In genomic region chr17:50542795-50543774, GRCh38 we compare ENCODE assay signal across 9 cellular contexts. TPM values are rescaled to one million over a fixed set of nuclear protein-coding genes. Genes with fewer than 3 reads are reported as not detected.
DNase-seq lines count a peak whose midpoint lies in the region; ATAC-seq and TF ChIP-seq lines count a peak whose summit lies in the region.
"Had no signal": no experiment of that assay in that cellular context is flagged by ENCODE, and none has a peak within 500 bp of the region (broad histone marks: within the 10 kb centered on the region; RNA-seq: fewer than 3 reads in every experiment).

No MANE protein-coding gene starts in this region.

- H3K27me3 ChIP-seq in transverse colon, result no peaks in the 10 kb centered on the region

- no peak for TF ChIP-seq POLR2A in transverse colon (IDR thresholded peaks at IDR 0.05)

- peaks cover 30% of the 10 kb centered on the region for H3K4me1 Mint-ChIP-seq in activated naive CD4-positive, alpha-beta T cell treated with anti-CD3 and anti-CD28 coated beads, Interleukin-2, amount 10 ng/mL, durations not matched to agents 7 days and 5 days
- peaks cover 16% of the 10 kb centered on the region for H3K4me1 Mint-ChIP-seq in activated CD4-positive, alpha-beta memory T cell treated with anti-CD3 and anti-CD28 coated beads for 36 hours (ENCODE audit: low read depth)
- peaks cover 18 to 22% of the 10 kb centered on the region in 2 donors for H3K4me1 Mint-ChIP-seq in immature natural killer cell

- peaks cover 42% of the 10 kb centered on the region for H3K27me3 Mint-ChIP-seq in activated naive CD4-positive, alpha-beta T cell treated with anti-CD3 and anti-CD28 coated beads, Interleukin-2, amount 10 ng/mL, durations not matched to agents 7 days and 5 days
- peaks cover 6% of the 10 kb centered on the region for H3K27me3 Mint-ChIP-seq in activated CD4-positive, alpha-beta memory T cell treated with anti-CD3 and anti-CD28 coated beads for 36 hours
- peaks cover 4 to 14% (median 9%) of the 10 kb centered on the region in 3 donors for H3K27me3 Mint-ChIP-seq in immature natural killer cell (ENCODE audit: low read depth in 3 of 3)

- no peak for ATAC-seq in GM19455 (IDR thresholded peaks at IDR 0.05; ENCODE audit: unreplicated experiment)

- H3K9me3 Mint-ChIP-seq in activated naive CD4-positive, alpha-beta T cell treated with anti-CD3 and anti-CD28 coated beads, Interleukin-2, amount 10 ng/mL, durations not matched to agents 7 days and 5 days, result no peaks in the 10 kb centered on the region
- no peaks in the 10 kb centered on the region for H3K9me3 Mint-ChIP-seq in activated CD4-positive, alpha-beta memory T cell treated with anti-CD3 and anti-CD28 coated beads for 36 hours
- H3K9me3 Mint-ChIP-seq in immature natural killer cell, result no peaks in the 10 kb centered on the region

- in situ Hi-C loops in transverse colon (cut with MboI; ENCODE audit: low pct_ligation_motif_present in 1 of 4, low pct_unique_long_range_greater_than_20kb in 1 of 4, low sequenced_read_pairs in 3 of 4), result loop anchor here (10.0 to 25.0 kb wide), 7 partner anchors 58 to 419 kb away; partner anchors contain the start of gene WFIKKN2 (in 2 of the 4)

- intact Hi-C loops in activated CD4-positive, alpha-beta memory T cell treated with anti-CD3 and anti-CD28 coated beads for 36 hours (cut with micrococcal nuclease), result loop anchor here (1.0 to 10.0 kb wide), 5 partner anchors 32 to 412 kb away; partner anchors contain the start of genes ACSF2 and ANKRD40
- intact Hi-C loops in transverse colon (cut with DNase I; ENCODE audit: low total_unique reads), result loop anchor here (10.0 kb wide), 1 partner anchor 58 kb away; no protein-coding TSS in a partner anchor

- no peaks in the 10 kb centered on the region for H3K9me3 ChIP-seq in transverse colon

- H3K4me3 ChIP-seq in transverse colon, result peak overlapping the region in 2 of 4 donors; percentile 42 to 57

- H3K36me3 ChIP-seq in transverse colon, result no peaks in the 10 kb centered on the region

- POLR2A ChIA-PET in activated CD4-positive, alpha-beta memory T cell treated with anti-CD3 and anti-CD28 coated beads for 36 hours (lab: Charles Lee), result interaction anchor here (1.3 to 1.8 kb wide), 2 partner anchors 55 to 324 kb away, joined by 3 to 5 read pairs; no protein-coding TSS in a partner anchor

- peaks cover 20 to 70% (median 54%) of the 10 kb centered on the region in 4 donors for H3K4me1 ChIP-seq in transverse colon

- peak overlapping the region; percentile 77 for H3K4me3 Mint-ChIP-seq in activated naive CD4-positive, alpha-beta T cell treated with anti-CD3 and anti-CD28 coated beads, Interleukin-2, amount 10 ng/mL, durations not matched to agents 7 days and 5 days
- H3K4me3 Mint-ChIP-seq in activated CD4-positive, alpha-beta memory T cell treated with anti-CD3 and anti-CD28 coated beads for 36 hours, result peak overlapping the region; percentile 75
- peak overlapping the region; percentile 71 to 91 (median 85) for H3K4me3 Mint-ChIP-seq in immature natural killer cell

- 35 to 51% methylated on average over 4 to 16 of the region's 16 CpGs for WGBS in transverse colon (ENCODE audit: low coverage in 1 of 2), 2 donors

- H3K27ac ChIP-seq in transverse colon, result peak overlapping the region; percentile 84 to 93 (median 86)

- TF ChIP-seq EP300 in transverse colon (IDR thresholded peaks at IDR 0.05; ENCODE audit: low read depth), result no peak

- CTCF ChIA-PET in activated naive CD4-positive, alpha-beta T cell treated with anti-CD3 and anti-CD28 coated beads, Interleukin-2, amount 10 ng/mL, durations not matched to agents 7 days and 5 days (lab: Charles Lee), result interaction anchor here (1.0 to 4.0 kb wide), 13 partner anchors 13 to 88 kb away, joined by 3 to 21 read pairs (median 4); no protein-coding TSS in a partner anchor
- CTCF ChIA-PET in activated CD4-positive, alpha-beta memory T cell treated with anti-CD3 and anti-CD28 coated beads for 36 hours (lab: Charles Lee), result interaction anchor here (0.6 to 2.0 kb wide), 9 partner anchors 9 to 197 kb away, joined by 3 to 8 read pairs (median 3); no protein-coding TSS in a partner anchor

- no peak for DNase-seq in activated naive CD4-positive, alpha-beta T cell treated with anti-CD3 and anti-CD28 coated beads, Interleukin-2, amount 10 ng/mL, durations not matched to agents 7 days and 5 days
- DNase-seq in activated naive CD4-positive, alpha-beta T cell treated with anti-CD3 and anti-CD28 coated beads, Interleukin-2, amount 50 U/mL, for 16 hours, result no peak
- no peak for DNase-seq in activated CD4-positive, alpha-beta memory T cell treated with anti-CD3 and anti-CD28 coated beads for 36 hours
- DNase-seq in immature natural killer cell, result no peak
- DNase-seq in transverse colon, result peak; percentile 81
- DNase-seq in NCI-H2029 (lab: John Stamatoyannopoulos, UW), result no peak
- DNase-seq in stimulated activated CD4-positive, alpha-beta T cell treated with anti-CD3 and anti-CD28 coated beads, Interleukin-4, amount 100 ng/mL, for 24 hours, result no peak

- no peak overlapping the region for H3K27ac Mint-ChIP-seq in activated naive CD4-positive, alpha-beta T cell treated with anti-CD3 and anti-CD28 coated beads, Interleukin-2, amount 10 ng/mL, durations not matched to agents 7 days and 5 days
- no peak overlapping the region for H3K27ac Mint-ChIP-seq in activated CD4-positive, alpha-beta memory T cell treated with anti-CD3 and anti-CD28 coated beads for 36 hours
- H3K27ac Mint-ChIP-seq in immature natural killer cell, result peak overlapping the region in 1 of 6 donors; percentile 36

- TF ChIP-seq CTCF in transverse colon (IDR thresholded peaks at IDR 0.05), result no peak

- H3K36me3 Mint-ChIP-seq in activated naive CD4-positive, alpha-beta T cell treated with anti-CD3 and anti-CD28 coated beads, Interleukin-2, amount 10 ng/mL, durations not matched to agents 7 days and 5 days, result no peaks in the 10 kb centered on the region
- H3K36me3 Mint-ChIP-seq in activated CD4-positive, alpha-beta memory T cell treated with anti-CD3 and anti-CD28 coated beads for 36 hours, result no peaks in the 10 kb centered on the region
- no peaks in the 10 kb centered on the region for H3K36me3 Mint-ChIP-seq in immature natural killer cell

RNA-seq across cellular contexts. Expression of gene SPATA20, which starts 3.9 kb away (rescaled TPM):
- total RNA-seq in activated CD4-positive, alpha-beta memory T cell treated with anti-CD3 and anti-CD28 coated beads for 36 hours, result 10 to 100 TPM; 22.8 to 23.4 TPM
- polyA plus RNA-seq in immature natural killer cell, result 10 to 100 TPM in 1 of 3 donors, 1 to 10 TPM in 2; 9.8 to 23.0 (median 9.9) TPM
- 100 to 1,000 TPM; 116 to 437 (median 228) TPM for total RNA-seq in transverse colon

RNA-seq across cellular contexts. Expression of gene EPN3, which starts 10.6 kb away (rescaled TPM):
- total RNA-seq in activated CD4-positive, alpha-beta memory T cell treated with anti-CD3 and anti-CD28 coated beads for 36 hours, result not detected
- not detected for polyA plus RNA-seq in immature natural killer cell
- total RNA-seq in transverse colon, result 10 to 100 TPM; 19.2 to 95.7 (median 57.4) TPM
- total RNA-seq: lung microvascular endothelial cell had no signal

RNA-seq across cellular contexts. Expression of gene CACNA1G, which starts 17.4 kb away (rescaled TPM):
- under 1 TPM in 1 of 2 experiments, not detected in 1; 0.05 TPM for total RNA-seq in activated CD4-positive, alpha-beta memory T cell treated with anti-CD3 and anti-CD28 coated beads for 36 hours
- not detected for polyA plus RNA-seq in immature natural killer cell
- under 1 TPM in 1 of 4 donors, not detected in 3; 0.14 TPM for total RNA-seq in transverse colon
- total RNA-seq: lung microvascular endothelial cell had no signal

RNA-seq across cellular contexts. Expression of gene MYCBPAP, which starts 34.8 kb away (rescaled TPM):
- 1 to 10 TPM; 8.1 to 8.5 TPM for total RNA-seq in activated CD4-positive, alpha-beta memory T cell treated with anti-CD3 and anti-CD28 coated beads for 36 hours
- under 1 TPM in 1 of 3 donors, not detected in 2; 1.00 TPM for polyA plus RNA-seq in immature natural killer cell
- total RNA-seq in transverse colon, result 1 to 10 TPM in 2 of 4 donors, under 1 TPM in 1, not detected in 1; 0.64 to 3.7 (median 2.7) TPM

Comparison
In these comparisons a context has a peak if more than half of its experiments do, and no peak if none do; other contexts are left out.
1. RNA of gene SPATA20, which starts 3.9 kb away (total RNA-seq): 116 to 437 TPM in transverse colon; 22.8 to 23.4 TPM in activated CD4-positive, alpha-beta memory T cell treated with anti-CD3 and anti-CD28 coated beads for 36 hours; every median in the first group is over 4 times any median in the second.
2. RNA of gene EPN3, which starts 10.6 kb away (total RNA-seq): 19.2 to 95.7 TPM in transverse colon; not detected in activated CD4-positive, alpha-beta memory T cell treated with anti-CD3 and anti-CD28 coated beads for 36 hours; every median in the first group is over 10 times any median in the second.
3. Peak in every context shown above with its lines, with median percentiles within 50 percentile points of each other: H3K4me3 Mint-ChIP-seq.